In the genomic region with DNA sequence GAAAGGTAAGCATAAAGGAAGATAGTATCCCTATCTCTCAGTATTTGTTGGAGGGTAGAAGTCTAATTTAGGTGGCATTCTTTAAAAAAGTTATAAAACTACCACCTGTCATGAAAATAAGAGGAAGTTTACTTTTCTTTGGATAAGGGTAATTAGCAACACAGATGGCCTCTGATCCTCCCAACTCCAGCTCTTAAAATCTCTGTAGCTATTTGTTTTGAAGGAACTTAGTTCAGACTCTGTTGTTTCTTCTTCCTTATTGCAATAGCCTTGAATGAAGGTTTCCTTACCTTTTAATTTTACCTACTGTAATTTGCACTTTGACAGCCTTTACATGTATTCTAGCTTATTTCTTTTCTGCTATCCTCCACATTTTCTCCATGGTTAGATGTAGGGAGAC, we compare ENCODE assay signal across 30 cellular contexts.
"Had no signal": no experiment of that assay in that cellular context is flagged by ENCODE, and none has a peak within 500 bp of the region (broad histone marks: within the 10 kb centered on the region; RNA-seq: fewer than 3 reads in every experiment).

No MANE protein-coding gene starts in this region.

- H3K4me1 ChIP-seq: adrenal gland, body of pancreas, breast epithelium, colonic mucosa, esophagus squamous epithelium, gastroesophageal sphincter, heart right ventricle had no signal

- H3K9me3 ChIP-seq: adrenal gland, body of pancreas, colonic mucosa, gastroesophageal sphincter had no signal

- H3K36me3 ChIP-seq: adrenal gland, breast epithelium, cardiac muscle cell, colonic mucosa, esophagus squamous epithelium, gastroesophageal sphincter, heart right ventricle had no signal

- H3K27me3 ChIP-seq: adrenal gland, body of pancreas, breast epithelium, cardiac muscle cell, colonic mucosa, esophagus squamous epithelium, gastroesophageal sphincter, heart right ventricle had no signal

- H3K4me3 ChIP-seq: adrenal gland, body of pancreas, breast epithelium, cardiac muscle cell, colonic mucosa, esophagus squamous epithelium, gastroesophageal sphincter, heart right ventricle had no signal

- DNase-seq: activated CD4-positive, alpha-beta memory T cell treated with anti-CD3 and anti-CD28 coated beads for 36 hours; activated CD4-positive, alpha-beta T cell treated with anti-CD3 and anti-CD28 coated beads for 36 hours; activated CD4-positive, alpha-beta T cell treated with anti-CD3 and anti-CD28 coated beads, Interleukin-2, amount 10 ng/mL, durations not matched to agents 24 days and 14 days; activated CD4-positive, CD25-positive, alpha-beta regulatory T cell; activated CD4-positive, CD25-positive, alpha-beta regulatory T cell treated with anti-CD3 and anti-CD28 coated beads, Interleukin-2, amount 50 U/mL, for 72 hours; activated CD8-positive, alpha-beta memory T cell treated with anti-CD3 and anti-CD28 coated beads, Interleukin-2, amount 10 ng/mL, durations not matched to agents 7 days and 5 days; activated CD8-positive, alpha-beta memory T cell treated with anti-CD3 and anti-CD28 coated beads, Interleukin-2, amount 50 U/mL, for 4 hours; activated CD8-positive, alpha-beta T cell treated with anti-CD3 and anti-CD28 coated beads, Interleukin-2, amount 10 ng/mL, durations not matched to agents 7 days and 5 days; activated effector memory CD4-positive, alpha-beta T cell treated with anti-CD3 and anti-CD28 coated beads, Interleukin-2, amount 50 U/mL, for 16 hours; activated naive CD4-positive, alpha-beta T cell treated with anti-CD3 and anti-CD28 coated beads for 36 hours; activated naive CD8-positive, alpha-beta T cell treated with anti-CD3 and anti-CD28 coated beads for 36 hours; activated naive CD8-positive, alpha-beta T cell treated with anti-CD3 and anti-CD28 coated beads, Interleukin-2, amount 50 U/mL, for 24 hours; activated T-cell treated with anti-CD3 and anti-CD28 coated beads, Interleukin-2, amount 50 U/mL, for 1 hour; activated T-cell treated with anti-CD3 and anti-CD28 coated beads, Interleukin-2, amount 50 U/mL, for 48 hours; adrenal gland; amygdala; aorta; body of pancreas; central memory CD4-positive, alpha-beta T cell; cerebellar nuclear complex; colonic mucosa; effector CD8-positive, alpha-beta T cell; esophagus squamous epithelium; foreskin melanocyte; heart right ventricle; T-helper 17 cell; T1000 had no signal

- H3K27ac ChIP-seq: adrenal gland, body of pancreas, breast epithelium, cardiac muscle cell, colonic mucosa, esophagus squamous epithelium, gastroesophageal sphincter, heart right ventricle had no signal

- ATAC-seq: activated CD4-positive, alpha-beta T cell treated with anti-CD3 and anti-CD28 coated beads for 36 hours; activated CD8-positive, alpha-beta memory T cell treated with anti-CD3 and anti-CD28 coated beads, Interleukin-2, amount 10 ng/mL, durations not matched to agents 7 days and 5 days; activated CD8-positive, alpha-beta T cell treated with anti-CD3 and anti-CD28 coated beads, Interleukin-2, amount 10 ng/mL, durations not matched to agents 7 days and 5 days; activated naive CD8-positive, alpha-beta T cell treated with anti-CD3 and anti-CD28 coated beads, Interleukin-2, amount 50 U/mL, for 24 hours; body of pancreas; gastroesophageal sphincter; heart right ventricle; T-helper 17 cell had no signal
